In the genomic region with DNA sequence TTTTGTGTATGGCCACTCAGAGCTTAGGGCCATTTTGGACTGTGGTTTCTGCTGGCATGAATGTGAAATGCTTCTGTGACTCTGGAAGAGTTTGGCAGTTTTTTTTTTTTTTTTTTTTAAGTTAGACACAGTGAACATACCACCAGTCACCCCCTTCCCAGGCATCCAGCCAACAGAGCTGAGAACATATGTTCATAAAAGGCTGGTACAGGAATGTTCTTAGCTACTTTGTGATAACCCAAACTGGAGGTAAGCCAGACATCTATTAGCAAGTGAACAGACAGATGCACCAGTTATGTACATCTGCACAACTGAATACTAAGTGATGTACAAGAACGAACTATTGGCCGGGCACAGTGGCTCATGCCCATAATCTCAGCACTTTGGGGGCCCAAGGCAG, we compare ENCODE assay signal across 10 cellular contexts.
DNase-seq lines count a peak whose midpoint lies in the region; ATAC-seq, FAIRE-seq and TF ChIP-seq lines count a peak whose summit lies in the region.
"Had no signal": no experiment of that assay in that cellular context is flagged by ENCODE, and none has a peak within 500 bp of the region (broad histone marks: within the 10 kb centered on the region; RNA-seq: fewer than 3 reads in every experiment).

No MANE protein-coding gene starts in this region.

- intact Hi-C loops in left ventricle myocardium superior (cut with micrococcal nuclease): no loop called here
- intact Hi-C loops in CD14-positive monocyte (cut with micrococcal nuclease): no loop called here

- no peak for FAIRE-seq in astrocyte (lab: Jason Lieb, UNC)

- H3K4me3 ChIP-seq in AG04449 (ENCODE audit: low read depth, low read length): no peak overlapping the region
- no peak overlapping the region for H3K4me3 ChIP-seq in astrocyte (ENCODE audit: insufficient read depth, low read depth, low read length)

- H3K27ac Mint-ChIP-seq in astrocyte (ENCODE audit: unreplicated experiment): no peak overlapping the region
- H3K27ac Mint-ChIP-seq in CD14-positive monocyte: no peak overlapping the region
- no peak overlapping the region for H3K27ac Mint-ChIP-seq in T-cell

- H3K4me1 ChIP-seq in astrocyte (ENCODE audit: insufficient read depth, low read length): no peaks in the 10 kb centered on the region

- H3K4me3 Mint-ChIP-seq in astrocyte (ENCODE audit: unreplicated experiment) (no peak overlapping the region), CD14-positive monocyte (no peak overlapping the region), T-cell (peak overlapping the region in 1 of 3 donors; percentile 54)

- no peak overlapping the region for H2AFZ ChIP-seq in astrocyte (ENCODE audit: low read depth, low read length)

- H3K4me1 Mint-ChIP-seq in astrocyte (ENCODE audit: low read depth, unreplicated experiment): peaks cover 11% of the 10 kb centered on the region
- H3K4me1 Mint-ChIP-seq in CD14-positive monocyte: peaks cover 7% of the 10 kb centered on the region
- peaks cover 22 to 39% (median 23%) of the 10 kb centered on the region in 3 donors for H3K4me1 Mint-ChIP-seq in T-cell

- no peaks in the 10 kb centered on the region for H3K9me3 Mint-ChIP-seq in astrocyte (ENCODE audit: unreplicated experiment)
- peaks cover 0 to 1% (median 0%) of the 10 kb centered on the region in 7 donors for H3K9me3 Mint-ChIP-seq in CD14-positive monocyte
- H3K9me3 Mint-ChIP-seq in T-cell: no peaks in the 10 kb centered on the region

- no peaks in the 10 kb centered on the region for H3K9me3 ChIP-seq in astrocyte (ENCODE audit: insufficient read depth, low read depth, low read length)
- H3K9me3 ChIP-seq: neutrophil had no signal

- no peak overlapping the region for H3K4me2 ChIP-seq in astrocyte (ENCODE audit: low read length)

- DNase-seq in AG04449 (ENCODE audit: low read depth, low spot score) (peak; percentile 92), HS-27A (ENCODE audit: low read depth) (peak; percentile 83), astrocyte (ENCODE audit: low read depth) (peak; percentile 88), left ventricle myocardium superior (peak; percentile 69), CD14-positive monocyte (ENCODE audit: low spot score) (no peak), T-cell (no peak), NCI-H82 treated with DMSO at 0.1 percent for 48 hours (lab: John Stamatoyannopoulos, UW; ENCODE audit: unreplicated experiment) (no peak)
- no peak for DNase-seq in activated effector memory CD4-positive, alpha-beta T cell treated with anti-CD3 and anti-CD28 coated beads, Interleukin-2, amount 50 U/mL, for 16 hours
- DNase-seq: MM.1S had no signal

- H3K27ac ChIP-seq in astrocyte (ENCODE audit: low read depth, low read length): no peak overlapping the region
- H3K27ac ChIP-seq: neutrophil had no signal

- H3K27me3 Mint-ChIP-seq in astrocyte (ENCODE audit: low read depth, unreplicated experiment) (no peaks in the 10 kb centered on the region), CD14-positive monocyte (ENCODE audit: low read depth in 3 of 3) (peaks cover 0 to 2% (median 0%) of the 10 kb centered on the region in 3 donors), T-cell (no peaks in the 10 kb centered on the region)

- H3K27me3 ChIP-seq in astrocyte (ENCODE audit: insufficient read depth, low read length): no peaks in the 10 kb centered on the region
- H3K27me3 ChIP-seq: neutrophil had no signal

- H3K36me3 Mint-ChIP-seq in astrocyte (ENCODE audit: low read depth, unreplicated experiment): peaks cover 33% of the 10 kb centered on the region
- H3K36me3 Mint-ChIP-seq in CD14-positive monocyte: peaks cover 71 to 88% of the 10 kb centered on the region in 2 donors
- H3K36me3 Mint-ChIP-seq in T-cell: peaks cover 46% of the 10 kb centered on the region

- no peaks in the 10 kb centered on the region for H3K79me2 ChIP-seq in astrocyte (ENCODE audit: insufficient read depth, low read length)

- H4K20me1 ChIP-seq in astrocyte (ENCODE audit: insufficient read depth, low read length): peaks cover 33% of the 10 kb centered on the region

- CTCF ChIA-PET in AG04449 (lab: Yijun Ruan, JAX): interaction anchor here (1.1 to 1.8 kb wide), 4 partner anchors 10 to 168 kb away, joined by 3 to 8 read pairs (median 4); no protein-coding TSS in a partner anchor
- CTCF ChIA-PET in T-cell (lab: Charles Lee): interaction anchor here (0.6 to 0.7 kb wide), 2 partner anchors 16 to 284 kb away, joined by 3 to 4 read pairs; no protein-coding TSS in a partner anchor

- POLR2A ChIA-PET in AG04449 (lab: Yijun Ruan, JAX) (interaction anchor here (0.6 to 0.9 kb wide), 3 partner anchors 9 to 1476 kb away, joined by 3 to 4 read pairs (median 3); no protein-coding TSS in a partner anchor), T-cell (lab: Charles Lee) (interaction anchor here in 1 of 2 donors (0.7 kb wide), 1 partner anchor 18 kb away, joined by 11 read pairs; no protein-coding TSS in a partner anchor)

- TF ChIP-seq CTCF in AG04449 (IDR thresholded peaks at IDR 0.05; ENCODE audit: insufficient read depth, low read length, missing control alignments) (no peak), astrocyte (IDR thresholded peaks at IDR 0.05; ENCODE audit: insufficient read depth, low read depth, low read length) (no peak), CD14-positive monocyte (IDR thresholded peaks at IDR 0.05) (no peak)

- peak; percentile 86 for ATAC-seq in left ventricle myocardium superior
- no peak for ATAC-seq in T-cell (replicated peaks in 1 of 4)

- H3K36me3 ChIP-seq in astrocyte (ENCODE audit: insufficient read depth, low read length): peaks cover 33% of the 10 kb centered on the region

- H3K9ac ChIP-seq in astrocyte (ENCODE audit: low read length): no peak overlapping the region

Comparison
In these comparisons a context has a peak if more than half of its experiments do, and no peak if none do; other contexts are left out.
1. DNase-seq: peak in AG04449 (single experiment), HS-27A (single experiment), astrocyte (single experiment) and left ventricle myocardium superior (single experiment); none in CD14-positive monocyte (single experiment), activated effector memory CD4-positive, alpha-beta T cell treated with anti-CD3 and anti-CD28 coated beads, Interleukin-2, amount 50 U/mL, for 16 hours (single experiment), T-cell (0 of 34) and NCI-H82 treated with DMSO at 0.1 percent for 48 hours (single experiment).